Comparison of ENCODE assay signal across 9 cellular contexts in the genomic region with DNA sequence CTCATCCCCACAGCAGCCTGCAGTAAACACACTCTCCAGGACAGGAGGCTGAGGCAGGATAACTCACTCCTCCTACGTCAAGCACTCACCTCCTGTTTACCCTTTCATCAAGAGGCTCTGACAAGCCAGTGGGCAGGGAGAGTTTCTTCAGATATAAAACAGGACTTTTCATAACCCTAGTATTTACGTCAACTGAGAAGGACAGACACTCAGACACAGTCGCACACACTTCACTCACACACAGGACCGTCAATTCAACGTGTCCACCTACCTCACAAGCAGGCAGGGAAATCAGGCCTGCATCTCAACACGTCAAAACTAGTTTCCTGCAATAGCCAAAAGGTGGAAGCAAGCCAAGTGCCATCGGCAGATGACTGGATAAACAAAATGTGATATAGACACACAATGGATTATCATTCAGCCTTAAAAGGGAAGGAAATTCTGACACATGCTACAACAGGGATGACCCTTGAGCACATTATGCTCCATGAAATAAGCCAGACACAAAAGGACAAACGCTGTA. TPM values are rescaled to one million over a fixed set of nuclear protein-coding genes. Genes with fewer than 3 reads are reported as not detected.
DNase-seq lines count a peak whose midpoint lies in the region; ATAC-seq and TF ChIP-seq lines count a peak whose summit lies in the region.
"Had no signal": no experiment of that assay in that cellular context is flagged by ENCODE, and none has a peak within 500 bp of the region (broad histone marks: within the 10 kb centered on the region; RNA-seq: fewer than 3 reads in every experiment).

No MANE protein-coding gene starts in this region.

- H3K4me1 ChIP-seq in OCI-LY3 (ENCODE audit: low read length), result peaks cover 29% of the 10 kb centered on the region
- peaks cover 18% of the 10 kb centered on the region for H3K4me1 ChIP-seq in neural progenitor cell
- H3K4me1 ChIP-seq in aorta (ENCODE audit: control insufficient read depth in 1 of 2, insufficient read depth in 2 of 2, low read length in 2 of 2), result peaks cover 9 to 15% of the 10 kb centered on the region in 2 donors

- H3K79me2 ChIP-seq in OCI-LY3 (ENCODE audit: low read length) (no peaks in the 10 kb centered on the region), neural progenitor cell (ENCODE audit: low read depth) (no peaks in the 10 kb centered on the region)

- DNase-seq in DMS53 (lab: John Stamatoyannopoulos, UW), result peak; percentile 96
- no peak for DNase-seq in central memory CD8-positive, alpha-beta T cell (ENCODE audit: low spot score in 2 of 2)
- no peak for DNase-seq in neural progenitor cell (ENCODE audit: low spot score)
- DNase-seq in aorta, result no peak
- DNase-seq in SIG-M5 treated with dmso at 0.1 percent for 504 hours (lab: John Stamatoyannopoulos, UW; ENCODE audit: unreplicated experiment), result no peak

- H3K9ac ChIP-seq in OCI-LY3 (ENCODE audit: low read length) (no peak overlapping the region), neural progenitor cell (no peak overlapping the region)

- peak overlapping the region; percentile 12; the same call in 1 of the 2 replicates for H3K4me2 ChIP-seq in OCI-LY3 (ENCODE audit: low read length)
- H3K4me2 ChIP-seq in neural progenitor cell, result no peak overlapping the region

- no peaks in the 10 kb centered on the region for H3K9me3 ChIP-seq in OCI-LY3 (ENCODE audit: insufficient read depth, low read length)
- no peaks in the 10 kb centered on the region for H3K9me3 ChIP-seq in neural progenitor cell (ENCODE audit: low read depth)
- H3K9me3 ChIP-seq in aorta (ENCODE audit: control insufficient read depth, low read length), result no peaks in the 10 kb centered on the region

- H3K27ac ChIP-seq in OCI-LY3 (ENCODE audit: low read length), result no peak overlapping the region
- H3K27ac ChIP-seq in neural progenitor cell, result no peak overlapping the region
- H3K27ac ChIP-seq in aorta (ENCODE audit: low read depth in 1 of 2, low read length in 2 of 2), result no peak overlapping the region
- H3K27ac ChIP-seq: HL-60 had no signal

- H2AFZ ChIP-seq in OCI-LY3 (ENCODE audit: low read depth, low read length) (no peak overlapping the region), neural progenitor cell (replicated peaks) (no peak overlapping the region)

- H3K27ac Mint-ChIP-seq in central memory CD8-positive, alpha-beta T cell (ENCODE audit: low read depth), result peak overlapping the region; percentile 88
- peak overlapping the region; percentile 30 for H3K27ac Mint-ChIP-seq in neural progenitor cell

- H3K9me3 Mint-ChIP-seq in central memory CD8-positive, alpha-beta T cell, result no peaks in the 10 kb centered on the region
- H3K9me3 Mint-ChIP-seq in neural progenitor cell, result no peaks in the 10 kb centered on the region

- peaks cover 35% of the 10 kb centered on the region for H3K36me3 Mint-ChIP-seq in central memory CD8-positive, alpha-beta T cell (ENCODE audit: insufficient read depth)
- H3K36me3 Mint-ChIP-seq in neural progenitor cell, result peaks cover 2% of the 10 kb centered on the region

- H3K27me3 ChIP-seq in OCI-LY3 (ENCODE audit: low read depth, low read length) (no peaks in the 10 kb centered on the region), neural progenitor cell (no peaks in the 10 kb centered on the region), aorta (ENCODE audit: control insufficient read depth in 1 of 2, insufficient read depth in 2 of 2, low read length in 1 of 2) (no peaks in the 10 kb centered on the region)

- WGBS in aorta, 2 donors, result 50 to 52% methylated on average over 8 of the region's 8 CpGs

- TF ChIP-seq CTCF in OCI-LY3 (IDR thresholded peaks at IDR 0.05; ENCODE audit: low read depth, low read length) (no peak), neural progenitor cell (IDR thresholded peaks at IDR 0.05) (no peak)

- no peaks in the 10 kb centered on the region for H3K36me3 ChIP-seq in OCI-LY3 (replicated peaks; ENCODE audit: low read depth, low read length)
- H3K36me3 ChIP-seq in neural progenitor cell, result no peaks in the 10 kb centered on the region
- H3K36me3 ChIP-seq in aorta (ENCODE audit: control insufficient read depth in 1 of 2, insufficient read depth in 2 of 2, low read length in 1 of 2), result no peaks in the 10 kb centered on the region

- peaks cover 5% of the 10 kb centered on the region; the same call in 1 of the 2 replicates for H4K20me1 ChIP-seq in OCI-LY3 (ENCODE audit: insufficient read depth, low read length)
- H4K20me1 ChIP-seq in neural progenitor cell (ENCODE audit: low read depth), result no peaks in the 10 kb centered on the region

- H3K4me3 ChIP-seq in OCI-LY3 (ENCODE audit: low read length) (no peak overlapping the region), neural progenitor cell (no peak overlapping the region), aorta (ENCODE audit: low read length in 2 of 2) (no peak overlapping the region)

- peak; percentile 67 for ATAC-seq in central memory CD8-positive, alpha-beta T cell (replicated peaks; ENCODE audit: extremely low read depth, poor library complexity, severe bottlenecking)
- no peak for ATAC-seq in aorta (ENCODE audit: low FRiP score)
- no peak for ATAC-seq in HG03342 (IDR thresholded peaks at IDR 0.05; ENCODE audit: unreplicated experiment)
- no peak for ATAC-seq in HG03432 (IDR thresholded peaks at IDR 0.05; ENCODE audit: unreplicated experiment)

- intact Hi-C loops in aorta (cut with DNase I), result loop anchor here in 1 of 2 donors (5.0 kb wide), 1 partner anchor 38 kb away; no protein-coding TSS in a partner anchor

- no peaks in the 10 kb centered on the region for H3F3A ChIP-seq in neural progenitor cell (ENCODE audit: low read depth)

- H3K4me1 Mint-ChIP-seq in central memory CD8-positive, alpha-beta T cell, result peaks cover 86% of the 10 kb centered on the region
- peaks cover 30% of the 10 kb centered on the region for H3K4me1 Mint-ChIP-seq in neural progenitor cell

- no peaks in the 10 kb centered on the region for H3K27me3 Mint-ChIP-seq in central memory CD8-positive, alpha-beta T cell
- peaks cover 2% of the 10 kb centered on the region for H3K27me3 Mint-ChIP-seq in neural progenitor cell (ENCODE audit: insufficient read depth, low read depth)

- peak overlapping the region; percentile 39 for H3K4me3 Mint-ChIP-seq in central memory CD8-positive, alpha-beta T cell
- H3K4me3 Mint-ChIP-seq in neural progenitor cell, result no peak overlapping the region

RNA-seq across cellular contexts. Expression of gene ITPKB, which starts 48.6 kb away (rescaled TPM):
- total RNA-seq in neural progenitor cell (ENCODE audit: low replicate concordance) (1.6 and 4.5 TPM in 2 replicates), aorta (10 to 100 TPM; 16.8 to 31.8 TPM)
- polyA plus RNA-seq in aorta, result 1 to 10 TPM; 2.1 to 6.6 TPM
